ENCODE assay signal across 1 cellular context in the genomic region with DNA sequence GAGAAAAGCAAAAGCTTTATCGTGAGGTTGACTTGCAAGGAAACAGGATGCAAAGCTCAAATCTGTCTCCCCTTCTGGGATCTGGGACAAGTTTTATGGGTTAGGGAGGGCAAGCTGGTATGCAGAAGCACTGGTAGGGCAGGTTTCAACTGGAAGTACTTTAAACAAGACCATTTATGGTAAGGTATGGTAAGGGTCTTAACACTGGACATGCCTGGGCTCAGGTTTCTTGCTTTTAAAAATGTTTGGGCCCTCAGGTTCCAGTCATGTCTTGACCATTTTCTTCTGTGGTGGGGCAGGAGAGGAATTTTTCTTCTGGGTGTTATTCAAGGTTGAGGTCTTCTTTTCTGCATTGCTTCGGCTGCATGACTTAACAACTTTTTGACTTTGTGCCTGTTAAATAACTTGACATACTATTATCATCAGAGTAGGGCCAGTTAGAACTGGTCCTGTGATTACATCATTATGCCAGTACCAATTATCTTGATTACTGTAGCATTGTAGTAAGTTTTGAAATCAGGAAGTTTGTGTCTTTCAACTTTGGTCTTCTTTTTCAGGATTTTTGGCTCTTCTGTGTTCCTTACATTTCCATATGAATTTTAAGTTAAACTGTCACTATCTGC.
TF ChIP-seq lines count a peak whose summit lies in the region.

No MANE protein-coding gene starts in this region.

TF ChIP-seq in HepG2, 621 proteins besides CTCF, POLR2A, EP300 and RAD21:
- TF ChIP-seq ZBTB38 (CRISPR knock-in tag; IDR thresholded peaks at IDR 0.05) (no peak), ATF7 (IDR thresholded peaks at IDR 0.05) (0 out of 2 replicates have a peak, but pooled peaks have one; percentile 10), ATF7 (CRISPR knock-in tag; IDR thresholded peaks at IDR 0.05) (no peak), HNRNPL (IDR thresholded peaks at IDR 0.05; ENCODE audit: low read depth, low read length) (no peak)
